In the genomic region with DNA sequence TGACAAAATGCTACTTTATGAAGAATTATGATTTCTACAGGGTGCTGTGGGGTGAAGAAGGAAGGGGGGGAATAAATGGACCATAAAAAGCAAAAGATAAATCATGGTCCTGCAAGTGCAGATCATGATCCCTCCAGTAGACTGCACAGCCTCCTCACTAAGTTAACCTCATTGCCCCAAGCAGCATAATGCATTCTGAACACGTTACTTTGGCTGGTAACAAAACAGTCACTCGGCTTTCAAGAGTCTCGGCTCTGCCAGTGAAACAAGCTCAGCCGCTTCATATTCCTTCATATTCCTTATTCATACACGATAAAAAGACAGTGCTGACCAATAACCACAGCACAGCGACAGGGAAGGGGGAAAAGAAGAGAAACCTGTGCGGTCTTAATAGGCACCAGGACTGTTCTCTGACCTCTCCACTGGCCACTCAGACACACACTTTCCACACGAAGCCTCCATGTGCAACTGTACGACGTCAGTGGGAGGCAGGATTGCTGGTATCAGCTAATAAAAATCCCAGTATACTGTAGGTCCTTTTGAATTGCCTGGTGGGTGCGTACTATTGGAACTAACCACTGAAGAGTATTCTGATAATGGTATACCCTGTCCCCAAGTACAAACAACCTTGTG, we compare ENCODE assay signal across 13 cellular contexts.
DNase-seq lines count a peak whose midpoint lies in the region; ATAC-seq and TF ChIP-seq lines count a peak whose summit lies in the region.
"Had no signal": no experiment of that assay in that cellular context is flagged by ENCODE, and none has a peak within 500 bp of the region (broad histone marks: within the 10 kb centered on the region; RNA-seq: fewer than 3 reads in every experiment).

No MANE protein-coding gene starts in this region.

- no peaks in the 10 kb centered on the region for H3K9me3 ChIP-seq in PC-9 (ENCODE audit: insufficient read depth, low read depth)
- no peaks in the 10 kb centered on the region for H3K9me3 ChIP-seq in skeletal muscle tissue (ENCODE audit: control insufficient read depth in 3 of 3, low read length in 3 of 3)
- no peaks in the 10 kb centered on the region for H3K9me3 ChIP-seq in spleen
- H3K9me3 ChIP-seq: MG63 had no signal

- peaks cover 9% of the 10 kb centered on the region; the same call in 1 of the 2 replicates for H3F3A ChIP-seq in PC-9 (ENCODE audit: insufficient read depth, low read depth)

- BruUV-seq in PC-9 (replicated peaks; lab: Mats Ljungman, UMichigan) = no TSS peak

- H3K9me2 ChIP-seq in PC-9 (ENCODE audit: insufficient read depth) = no peaks in the 10 kb centered on the region; the same call in 1 of the 2 replicates

- H3K27me3 ChIP-seq in PC-9 (ENCODE audit: insufficient read depth, low read depth) (no peaks in the 10 kb centered on the region), skeletal muscle tissue (ENCODE audit: control insufficient read depth in 3 of 3, insufficient read depth in 3 of 3, low read length in 3 of 3) (no peaks in the 10 kb centered on the region), spleen (replicated peaks in 1 of 7) (no peaks in the 10 kb centered on the region)
- H3K27me3 ChIP-seq: MG63 had no signal

- no peak for ATAC-seq in activated CD8-positive, alpha-beta memory T cell treated with anti-CD3 and anti-CD28 coated beads, Interleukin-2, amount 10 ng/mL, durations not matched to agents 7 days and 5 days
- ATAC-seq in effector memory CD8-positive, alpha-beta T cell (replicated peaks) = no peak
- no peak for ATAC-seq in GM21723 (IDR thresholded peaks at IDR 0.05; ENCODE audit: unreplicated experiment)

- H3K36me3 ChIP-seq in PC-9 (ENCODE audit: low read depth) (no peaks in the 10 kb centered on the region), skeletal muscle tissue (ENCODE audit: control insufficient read depth in 3 of 3, insufficient read depth in 3 of 3, low read length in 3 of 3) (no peaks in the 10 kb centered on the region), spleen (no peaks in the 10 kb centered on the region)

- H4K20me1 ChIP-seq in PC-9 (ENCODE audit: insufficient read depth) = no peaks in the 10 kb centered on the region

- H3K4me1 ChIP-seq in PC-9 (replicated peaks; ENCODE audit: insufficient read depth) (peaks cover 20% of the 10 kb centered on the region), skeletal muscle tissue (ENCODE audit: control insufficient read depth in 3 of 3, insufficient read depth in 3 of 3, low read length in 3 of 3) (peaks cover 23 to 33% (median 32%) of the 10 kb centered on the region in 3 donors), spleen (peaks cover 15 to 39% (median 34%) of the 10 kb centered on the region in 6 donors)

- no peak overlapping the region for H3K4me3 ChIP-seq in PC-9
- H3K4me3 ChIP-seq in skeletal muscle tissue (ENCODE audit: low read length in 3 of 3) = peak overlapping the region in 1 of 3 donors; percentile 30
- H3K4me3 ChIP-seq in spleen = no peak overlapping the region
- H3K4me3 ChIP-seq: MG63 had no signal

- peak overlapping the region; percentile 66 for H3K4me3 Mint-ChIP-seq in activated CD8-positive, alpha-beta memory T cell treated with anti-CD3 and anti-CD28 coated beads, Interleukin-2, amount 10 ng/mL, durations not matched to agents 7 days and 5 days
- peak overlapping the region; percentile 79 to 82 for H3K4me3 Mint-ChIP-seq in effector memory CD8-positive, alpha-beta T cell

- H3K27ac ChIP-seq in PC-9 = peak overlapping the region; percentile 73; the same call in 1 of the 2 replicates
- peak overlapping the region; percentile 27 for H3K27ac ChIP-seq in skeletal muscle tissue (ENCODE audit: low read depth, low read length)
- H3K27ac ChIP-seq in spleen = peak overlapping the region in 2 of 8 donors; percentile 69 to 80

- H3K9me3 Mint-ChIP-seq in activated CD8-positive, alpha-beta memory T cell treated with anti-CD3 and anti-CD28 coated beads, Interleukin-2, amount 10 ng/mL, durations not matched to agents 7 days and 5 days (ENCODE audit: low read depth) = no peaks in the 10 kb centered on the region
- H3K9me3 Mint-ChIP-seq in effector memory CD8-positive, alpha-beta T cell = no peaks in the 10 kb centered on the region

- WGBS in spleen, 5 donors = 88 to 93% (median 91%) methylated on average over 11 of the region's 11 CpGs

- no peak for DNase-seq in activated CD8-positive, alpha-beta memory T cell treated with anti-CD3 and anti-CD28 coated beads, Interleukin-2, amount 10 ng/mL, durations not matched to agents 7 days and 5 days
- no peak for DNase-seq in activated CD8-positive, alpha-beta memory T cell treated with anti-CD3 and anti-CD28 coated beads, Interleukin-2, amount 50 U/mL, for 48 hours
- DNase-seq in PC-9 = no peak
- no peak for DNase-seq in effector memory CD8-positive, alpha-beta T cell
- DNase-seq in HPDE6-E6E7 (ENCODE audit: extremely low spot score) = no peak
- DNase-seq in spleen = no peak
- DNase-seq: activated T-cell treated with anti-CD3 and anti-CD28 coated beads, Interleukin-2, amount 50 U/mL, for 1 hour; cerebellar nuclear complex; GF-D8; MG63; NCI-H526 had no signal

- POLR2A ChIA-PET in PC-9 (lab: Charles Lee; ENCODE audit: unreplicated experiment) = interaction anchor here (0.7 kb wide), 1 partner anchor 122 kb away, joined by 3 read pairs; no protein-coding TSS in a partner anchor

- no peaks in the 10 kb centered on the region for H3K27me3 Mint-ChIP-seq in activated CD8-positive, alpha-beta memory T cell treated with anti-CD3 and anti-CD28 coated beads, Interleukin-2, amount 10 ng/mL, durations not matched to agents 7 days and 5 days
- H3K27me3 Mint-ChIP-seq in effector memory CD8-positive, alpha-beta T cell = no peaks in the 10 kb centered on the region

- no peak for TF ChIP-seq CTCF in PC-9 (conservative IDR thresholded peaks at IDR 0.05)
- no peak for TF ChIP-seq CTCF in spleen (IDR thresholded peaks at IDR 0.05 in 8 of 11, conservative IDR thresholded peaks at IDR 0.05 in 3 of 11)

- TF ChIP-seq POLR2A in spleen (IDR thresholded peaks at IDR 0.05) = no peak

- H2AFZ ChIP-seq in PC-9 = no peak overlapping the region

- peak overlapping the region; percentile 89 for H3K27ac Mint-ChIP-seq in activated CD8-positive, alpha-beta memory T cell treated with anti-CD3 and anti-CD28 coated beads, Interleukin-2, amount 10 ng/mL, durations not matched to agents 7 days and 5 days
- peak overlapping the region; percentile 89 to 93 for H3K27ac Mint-ChIP-seq in effector memory CD8-positive, alpha-beta T cell

- peaks cover 45% of the 10 kb centered on the region for H3K4me1 Mint-ChIP-seq in activated CD8-positive, alpha-beta memory T cell treated with anti-CD3 and anti-CD28 coated beads, Interleukin-2, amount 10 ng/mL, durations not matched to agents 7 days and 5 days
- H3K4me1 Mint-ChIP-seq in effector memory CD8-positive, alpha-beta T cell (ENCODE audit: low read depth in 2 of 2) = peaks cover 40 to 48% of the 10 kb centered on the region in 2 donors

- H3K36me3 Mint-ChIP-seq in activated CD8-positive, alpha-beta memory T cell treated with anti-CD3 and anti-CD28 coated beads, Interleukin-2, amount 10 ng/mL, durations not matched to agents 7 days and 5 days = peaks cover 8% of the 10 kb centered on the region
- H3K36me3 Mint-ChIP-seq in effector memory CD8-positive, alpha-beta T cell (ENCODE audit: insufficient read depth) = peaks cover 3% of the 10 kb centered on the region

- H3K9ac ChIP-seq in skeletal muscle tissue (ENCODE audit: low read depth in 1 of 3, low read length in 3 of 3) = peak overlapping the region in 2 of 3 donors; percentile 33 to 41

- H3K4me2 ChIP-seq in PC-9 = no peak overlapping the region

- intact Hi-C loops in PC-9 (cut with micrococcal nuclease; ENCODE audit: unreplicated experiment) (no loop called here), spleen (cut with DNase I; ENCODE audit: low total_unique reads) (no loop called here)

- CTCF ChIA-PET in activated CD8-positive, alpha-beta memory T cell treated with anti-CD3 and anti-CD28 coated beads, Interleukin-2, amount 10 ng/mL, durations not matched to agents 7 days and 5 days (lab: Charles Lee) = interaction anchor here (1.6 kb wide), 1 partner anchor 192 kb away, joined by 4 read pairs; no protein-coding TSS in a partner anchor
- CTCF ChIA-PET in PC-9 (lab: Charles Lee) = interaction anchor here (0.6 to 2.4 kb wide), 3 partner anchors 38 to 1892 kb away, joined by 4 to 12 read pairs (median 8); no protein-coding TSS in a partner anchor

- H3K79me2 ChIP-seq in PC-9 (ENCODE audit: low read depth) = no peaks in the 10 kb centered on the region
